In the genomic region with DNA sequence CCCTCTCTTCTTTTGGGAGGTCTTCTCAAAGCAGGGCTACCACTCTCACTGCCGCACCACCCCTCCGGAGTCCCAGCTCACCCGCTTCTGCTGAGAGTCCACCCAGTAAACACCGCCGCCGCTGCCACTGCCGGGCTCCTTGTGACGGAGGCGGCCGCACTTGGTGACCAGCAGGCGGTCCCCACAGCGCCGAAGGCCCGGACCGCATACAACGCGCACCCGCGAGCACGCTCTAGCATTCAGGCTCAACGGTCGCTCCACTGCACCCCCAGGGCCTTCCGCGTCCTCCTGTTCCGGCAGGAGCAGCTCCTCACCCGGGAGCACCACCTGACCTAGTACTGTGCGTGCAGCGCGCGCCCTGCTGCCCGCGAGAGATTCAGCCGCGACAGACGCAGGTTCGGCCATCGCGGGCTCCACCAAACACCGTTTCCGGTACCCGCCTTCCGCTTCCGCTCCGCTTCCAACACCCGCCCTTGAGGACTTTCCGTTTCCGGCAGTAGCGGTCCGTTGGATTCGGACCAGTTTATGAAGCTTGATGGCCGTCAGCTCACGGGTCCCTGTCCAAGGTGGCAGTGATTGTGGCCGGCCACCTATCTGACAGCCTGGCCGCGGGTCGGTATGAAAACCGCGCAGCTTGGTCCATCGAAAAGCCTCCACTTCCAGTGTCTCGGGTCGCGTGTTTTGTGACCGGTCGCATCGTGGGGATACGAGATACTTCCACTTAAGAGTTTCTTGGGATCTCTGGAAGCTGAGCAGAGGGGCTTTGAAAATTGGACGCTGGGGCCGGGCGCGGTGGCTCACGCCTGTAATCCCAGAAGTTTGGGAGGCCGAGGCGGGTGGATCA, we compare ENCODE assay signal across 1 cellular context.
TF ChIP-seq lines count a peak whose summit lies in the region.

Gene EXOSC3 (minus strand): TSS at position 425 of the 844 bp plus-strand sequence. CDS start 20 bp downstream, at position 405.

TF ChIP-seq in K562, 482 proteins besides CTCF, POLR2A, EP300 and RAD21 (continued from another document and continues in another):
- no peak for TF ChIP-seq ZNF449 (CRISPR knock-in tag; IDR thresholded peaks at IDR 0.05)
- peak; percentile 87 for TF ChIP-seq MAX (CRISPR knock-in tag; IDR thresholded peaks at IDR 0.05)
- TF ChIP-seq RBM22 (IDR thresholded peaks at IDR 0.05; ENCODE audit: low read depth, low read length, poor library complexity, severe bottlenecking), result peak; percentile 60
- no peak; a peak in 1 of 4 replicates for TF ChIP-seq CSDE1 (IDR thresholded peaks at IDR 0.05)
- TF ChIP-seq MCM7 (IDR thresholded peaks at IDR 0.05), result no peak
- TF ChIP-seq, protein P1, sequence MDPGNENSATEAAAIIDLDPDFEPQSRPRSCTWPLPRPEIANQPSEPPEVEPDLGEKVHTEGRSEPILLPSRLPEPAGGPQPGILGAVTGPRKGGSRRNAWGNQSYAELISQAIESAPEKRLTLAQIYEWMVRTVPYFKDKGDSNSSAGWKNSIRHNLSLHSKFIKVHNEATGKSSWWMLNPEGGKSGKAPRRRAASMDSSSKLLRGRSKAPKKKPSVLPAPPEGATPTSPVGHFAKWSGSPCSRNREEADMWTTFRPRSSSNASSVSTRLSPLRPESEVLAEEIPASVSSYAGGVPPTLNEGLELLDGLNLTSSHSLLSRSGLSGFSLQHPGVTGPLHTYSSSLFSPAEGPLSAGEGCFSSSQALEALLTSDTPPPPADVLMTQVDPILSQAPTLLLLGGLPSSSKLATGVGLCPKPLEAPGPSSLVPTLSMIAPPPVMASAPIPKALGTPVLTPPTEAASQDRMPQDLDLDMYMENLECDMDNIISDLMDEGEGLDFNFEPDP (CRISPR knock-in tag; IDR thresholded peaks at IDR 0.05), result no peak
- no peak for TF ChIP-seq ELK3 (CRISPR knock-in tag; IDR thresholded peaks at IDR 0.05)
- TF ChIP-seq, protein P2, sequence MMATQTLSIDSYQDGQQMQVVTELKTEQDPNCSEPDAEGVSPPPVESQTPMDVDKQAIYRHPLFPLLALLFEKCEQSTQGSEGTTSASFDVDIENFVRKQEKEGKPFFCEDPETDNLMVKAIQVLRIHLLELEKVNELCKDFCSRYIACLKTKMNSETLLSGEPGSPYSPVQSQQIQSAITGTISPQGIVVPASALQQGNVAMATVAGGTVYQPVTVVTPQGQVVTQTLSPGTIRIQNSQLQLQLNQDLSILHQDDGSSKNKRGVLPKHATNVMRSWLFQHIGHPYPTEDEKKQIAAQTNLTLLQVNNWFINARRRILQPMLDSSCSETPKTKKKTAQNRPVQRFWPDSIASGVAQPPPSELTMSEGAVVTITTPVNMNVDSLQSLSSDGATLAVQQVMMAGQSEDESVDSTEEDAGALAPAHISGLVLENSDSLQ (IDR thresholded peaks at IDR 0.05), result peak; percentile 88
- no peak for TF ChIP-seq BACH1 (tag; IDR thresholded peaks at IDR 0.05)
- TF ChIP-seq ZEB2 (IDR thresholded peaks at IDR 0.05), result peak; percentile 66
- peak; percentile 79; the same call in 1 of the 2 replicates for TF ChIP-seq GTF2E2 (tag; IDR thresholded peaks at IDR 0.05)
- TF ChIP-seq ETS1 (conservative IDR thresholded peaks at IDR 0.05; ENCODE audit: control insufficient read depth, low read depth, low read length), result peak; percentile 87
- TF ChIP-seq NFRKB (IDR thresholded peaks at IDR 0.05; ENCODE audit: low read depth), result peak; percentile 87; the same call in 1 of the 2 replicates
- TF ChIP-seq ZNF584 (CRISPR knock-in tag; IDR thresholded peaks at IDR 0.05; ENCODE audit: low read depth), result peak; percentile 40; the same call in 1 of the 2 replicates
- TF ChIP-seq CREBBP (IDR thresholded peaks at IDR 0.05; ENCODE audit: low read depth, low read length), result no peak
- no peak for TF ChIP-seq ZNF224 (CRISPR knock-in tag; IDR thresholded peaks at IDR 0.05)
- TF ChIP-seq ATF3 (IDR thresholded peaks at IDR 0.05), result no peak
- TF ChIP-seq ATF3 (CRISPR knock-in tag; conservative IDR thresholded peaks at IDR 0.05), result peak; percentile 87
- no peak for TF ChIP-seq KLF16 (IDR thresholded peaks at IDR 0.05)
- peak; percentile 79; the same call in 1 of the 2 replicates for TF ChIP-seq KLF1 (tag; IDR thresholded peaks at IDR 0.05)
- peak; percentile 99 for TF ChIP-seq ZBTB40 (IDR thresholded peaks at IDR 0.05)
- TF ChIP-seq ZBTB40 (CRISPR knock-in tag; IDR thresholded peaks at IDR 0.05), result peak; percentile 25; the same call in 1 of the 2 replicates
- peak; percentile 77 for TF ChIP-seq HCFC1 (IDR thresholded peaks at IDR 0.05; ENCODE audit: low read depth, low read length)
- no peak for TF ChIP-seq ZNF217 (CRISPR knock-in tag; IDR thresholded peaks at IDR 0.05)
- TF ChIP-seq CBX2 (IDR thresholded peaks at IDR 0.05; ENCODE audit: insufficient read depth, low read length, poor library complexity, severe bottlenecking), result no peak
- TF ChIP-seq ETV1 (tag; conservative IDR thresholded peaks at IDR 0.05; ENCODE audit: low read depth), result peak; percentile 92
- TF ChIP-seq RBM14 (IDR thresholded peaks at IDR 0.05; ENCODE audit: borderline replicate concordance, insufficient read depth, low read depth, low read length), result no peak
- TF ChIP-seq HES1 (IDR thresholded peaks at IDR 0.05; ENCODE audit: low read depth), result no peak
- TF ChIP-seq RCOR1 (IDR thresholded peaks at IDR 0.05; ENCODE audit: borderline replicate concordance in 1 of 2, low read depth in 2 of 2, low read length in 2 of 2), result peak in 1 of 2 experiments; percentile 88; a peak in 2 of 4 replicates
- no peak; the same call in none of the 2 replicates for TF ChIP-seq PML (IDR thresholded peaks at IDR 0.05; ENCODE audit: low read length)
- peak; percentile 91 for TF ChIP-seq MIER1 (IDR thresholded peaks at IDR 0.05; ENCODE audit: low read depth)
- TF ChIP-seq HLTF (IDR thresholded peaks at IDR 0.05), result peak; percentile 29
- TF ChIP-seq POLR3G (IDR thresholded peaks at IDR 0.05; ENCODE audit: extremely low read depth, insufficient read length, insufficient replicate concordance), result no peak
- peak in 1 of 2 experiments; percentile 68; a peak in 3 of 4 replicates for TF ChIP-seq FOXK2 (conservative IDR thresholded peaks at IDR 0.05 in 1 of 2, IDR thresholded peaks at IDR 0.05 in 1 of 2; ENCODE audit: low read depth in 2 of 2)
- TF ChIP-seq TAF1 (IDR thresholded peaks at IDR 0.05; ENCODE audit: control insufficient read depth, extremely low read depth, insufficient read depth, low read length, severe bottlenecking), result peak; percentile 93
- peak; percentile 85; the same call in 1 of the 2 replicates for TF ChIP-seq CTBP1 (IDR thresholded peaks at IDR 0.05; ENCODE audit: borderline replicate concordance)
- 0 out of 2 replicates have a peak, but pooled peaks have one; percentile 4 for TF ChIP-seq CC2D1A (IDR thresholded peaks at IDR 0.05)
- peak; percentile 86 for TF ChIP-seq POLR2AphosphoS5 (IDR thresholded peaks at IDR 0.05; ENCODE audit: control insufficient read depth, insufficient read depth, low read depth, low read length)
- peak; percentile 84 for TF ChIP-seq POLR2H (tag; IDR thresholded peaks at IDR 0.05; ENCODE audit: low read depth)
- TF ChIP-seq C11orf30 (IDR thresholded peaks at IDR 0.05; ENCODE audit: low read depth), result peak; percentile 99
- no peak; the same call in 1 of the 2 replicates for TF ChIP-seq HMG20B (CRISPR knock-in tag; IDR thresholded peaks at IDR 0.05)
- TF ChIP-seq SRSF1 (IDR thresholded peaks at IDR 0.05; ENCODE audit: low read depth, low read length), result 0 out of 2 replicates have a peak, but pooled peaks have one; percentile 59
- peak; percentile 94 for TF ChIP-seq NCOA1 (IDR thresholded peaks at IDR 0.05; ENCODE audit: low read depth)
- peak; percentile 90; the same call in 1 of the 2 replicates for TF ChIP-seq LCOR (CRISPR knock-in tag; IDR thresholded peaks at IDR 0.05)
